In the genomic region with DNA sequence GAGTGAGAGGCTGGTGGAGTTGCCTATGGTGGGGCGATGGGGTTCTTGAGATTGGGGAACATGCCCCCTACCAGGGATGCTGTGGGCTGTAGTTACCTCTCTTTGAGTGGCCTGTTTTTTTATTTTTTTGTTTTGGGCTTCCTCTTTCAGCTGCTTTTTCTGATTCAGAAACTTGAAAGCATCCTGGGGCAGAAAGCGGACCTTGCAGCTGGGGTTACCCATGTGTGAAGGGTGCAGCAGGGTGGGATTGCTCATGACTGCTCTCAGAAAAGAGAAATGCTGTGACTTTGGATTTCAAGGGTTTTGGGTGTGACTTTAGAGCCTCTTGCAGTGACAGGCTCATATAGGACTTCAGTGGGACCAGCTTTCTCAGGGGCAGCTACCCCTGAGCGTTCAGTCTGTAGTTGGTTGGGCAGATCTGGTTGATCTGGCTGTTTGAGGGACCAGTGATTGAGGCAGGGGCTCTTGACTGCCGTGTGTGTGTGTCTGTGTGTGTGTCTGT, we compare ENCODE assay signal across 1 cellular context.
TF ChIP-seq lines count a peak whose summit lies in the region.

No MANE protein-coding gene starts in this region.

TF ChIP-seq in liver, 16 proteins besides CTCF, POLR2A, EP300 and RAD21 (continued from another document):
- TF ChIP-seq, protein P1, sequence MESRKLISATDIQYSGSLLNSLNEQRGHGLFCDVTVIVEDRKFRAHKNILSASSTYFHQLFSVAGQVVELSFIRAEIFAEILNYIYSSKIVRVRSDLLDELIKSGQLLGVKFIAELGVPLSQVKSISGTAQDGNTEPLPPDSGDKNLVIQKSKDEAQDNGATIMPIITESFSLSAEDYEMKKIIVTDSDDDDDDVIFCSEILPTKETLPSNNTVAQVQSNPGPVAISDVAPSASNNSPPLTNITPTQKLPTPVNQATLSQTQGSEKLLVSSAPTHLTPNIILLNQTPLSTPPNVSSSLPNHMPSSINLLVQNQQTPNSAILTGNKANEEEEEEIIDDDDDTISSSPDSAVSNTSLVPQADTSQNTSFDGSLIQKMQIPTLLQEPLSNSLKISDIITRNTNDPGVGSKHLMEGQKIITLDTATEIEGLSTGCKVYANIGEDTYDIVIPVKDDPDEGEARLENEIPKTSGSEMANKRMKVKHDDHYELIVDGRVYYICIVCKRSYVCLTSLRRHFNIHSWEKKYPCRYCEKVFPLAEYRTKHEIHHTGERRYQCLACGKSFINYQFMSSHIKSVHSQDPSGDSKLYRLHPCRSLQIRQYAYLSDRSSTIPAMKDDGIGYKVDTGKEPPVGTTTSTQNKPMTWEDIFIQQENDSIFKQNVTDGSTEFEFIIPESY (IDR thresholded peaks at IDR 0.05) = no peak
- no peak for TF ChIP-seq RXRA (IDR thresholded peaks at IDR 0.05)
- no peak for TF ChIP-seq NR2F2 (IDR thresholded peaks at IDR 0.05)
- no peak for TF ChIP-seq SP1 (IDR thresholded peaks at IDR 0.05)
- TF ChIP-seq GABPA (IDR thresholded peaks at IDR 0.05 in 1 of 2, conservative IDR thresholded peaks at IDR 0.05 in 1 of 2) = no peak
- no peak for TF ChIP-seq HNF4G (IDR thresholded peaks at IDR 0.05)
- TF ChIP-seq EGR1 (IDR thresholded peaks at IDR 0.05; ENCODE audit: low read depth in 2 of 2) = no peak
